ENCODE assay signal across 8 cellular contexts in genomic region chr5:169637856-169638190, GRCh38. TPM values are rescaled to one million over a fixed set of nuclear protein-coding genes. Genes with fewer than 3 reads are reported as not detected.
DNase-seq lines count a peak whose midpoint lies in the region; ATAC-seq lines count a peak whose summit lies in the region.

No MANE protein-coding gene starts in this region.

- H3K4me3 Mint-ChIP-seq in CD4-positive, alpha-beta memory T cell = peak overlapping the region; percentile 84 to 96 (median 92)
- peak overlapping the region; percentile 91 for H3K4me3 Mint-ChIP-seq in stimulated activated memory B cell treated with anti-CD40 and anti-IgM and Interleukin-4, amounts not matched to agents 10 μg/mL and 1 μg/mL and 100 μg/mL, for 72 hours

- H3K36me3 ChIP-seq in CD4-positive, alpha-beta memory T cell (ENCODE audit: insufficient read depth, low read length) = no peaks in the 10 kb centered on the region

- H3K36me3 Mint-ChIP-seq in CD4-positive, alpha-beta memory T cell = peaks cover 43 to 48% of the 10 kb centered on the region in 2 donors
- H3K36me3 Mint-ChIP-seq in stimulated activated memory B cell treated with anti-CD40 and anti-IgM and Interleukin-4, amounts not matched to agents 10 μg/mL and 1 μg/mL and 100 μg/mL, for 72 hours = peaks cover 32% of the 10 kb centered on the region

- H3K4me1 Mint-ChIP-seq in CD4-positive, alpha-beta memory T cell = peaks cover 42 to 62% (median 51%) of the 10 kb centered on the region in 4 donors
- H3K4me1 Mint-ChIP-seq in stimulated activated memory B cell treated with anti-CD40 and anti-IgM and Interleukin-4, amounts not matched to agents 10 μg/mL and 1 μg/mL and 100 μg/mL, for 72 hours = peaks cover 44% of the 10 kb centered on the region

- H3K9me3 ChIP-seq in CD4-positive, alpha-beta memory T cell (ENCODE audit: control insufficient read depth in 1 of 2, low read length in 2 of 2) = no peaks in the 10 kb centered on the region

- H3K27ac ChIP-seq in CD4-positive, alpha-beta memory T cell (ENCODE audit: low read depth, low read length) = peak overlapping the region; percentile 82
- H3K27ac ChIP-seq in layer of hippocampus (ENCODE audit: low read depth, low read length) = peak overlapping the region; percentile 18

- in situ Hi-C loops in KBM-7 (cut with MboI; ENCODE audit: low pct_unique_long_range_greater_than_20kb, low sequenced_read_pairs) = no loop called here

- peaks cover 0 to 9% (median 2%) of the 10 kb centered on the region in 8 donors for H3K9me3 Mint-ChIP-seq in CD4-positive, alpha-beta memory T cell
- H3K9me3 Mint-ChIP-seq in stimulated activated memory B cell treated with anti-CD40 and anti-IgM and Interleukin-4, amounts not matched to agents 10 μg/mL and 1 μg/mL and 100 μg/mL, for 72 hours = peaks cover 7% of the 10 kb centered on the region

- ATAC-seq in GM21515 (IDR thresholded peaks at IDR 0.05; ENCODE audit: unreplicated experiment) = peak; percentile 59
- ATAC-seq in stimulated activated memory B cell treated with anti-CD40 and anti-IgM and Interleukin-4, amounts not matched to agents 10 μg/mL and 1 μg/mL and 100 μg/mL, for 72 hours = peak; percentile 81

- H3K27me3 ChIP-seq in CD4-positive, alpha-beta memory T cell (ENCODE audit: insufficient read depth, low read length) = no peaks in the 10 kb centered on the region
- H3K27me3 ChIP-seq in layer of hippocampus (ENCODE audit: control insufficient read depth, insufficient read depth, low read length) = peaks cover 6% of the 10 kb centered on the region

- H3K4me1 ChIP-seq in CD4-positive, alpha-beta memory T cell (ENCODE audit: insufficient read depth, low read length) = peaks cover 57% of the 10 kb centered on the region

- H3K27me3 Mint-ChIP-seq in CD4-positive, alpha-beta memory T cell = no peaks in the 10 kb centered on the region
- no peaks in the 10 kb centered on the region for H3K27me3 Mint-ChIP-seq in stimulated activated memory B cell treated with anti-CD40 and anti-IgM and Interleukin-4, amounts not matched to agents 10 μg/mL and 1 μg/mL and 100 μg/mL, for 72 hours

- POLR2A ChIA-PET in CD4-positive, alpha-beta memory T cell (lab: Charles Lee; ENCODE audit: partially characterized antibody) = interaction anchor here (0.8 to 3.3 kb wide), 9 partner anchors 10 to 132 kb away, joined by 3 to 21 read pairs (median 7); partner anchors contain the start of gene SPDL1

- H3K4me3 ChIP-seq in CD4-positive, alpha-beta memory T cell (ENCODE audit: low read length in 2 of 2) = peak overlapping the region; percentile 71 to 80

- CTCF ChIA-PET in CD4-positive, alpha-beta memory T cell (lab: Charles Lee; ENCODE audit: partially characterized antibody) = interaction anchor here (0.6 to 1.7 kb wide), 4 partner anchors 10 to 216 kb away, joined by 4 to 5 read pairs (median 4); partner anchors contain the start of gene SPDL1

- DNase-seq in CD4-positive, alpha-beta memory T cell = peak; percentile 69 to 85 (median 76)
- DNase-seq in KBM-7 (peak; percentile 67), activated T-cell treated with anti-CD3 and anti-CD28 coated beads for 24 hours (ENCODE audit: low read depth) (peak; percentile 69), NCI-H1417 (lab: John Stamatoyannopoulos, UW) (no peak), 8988T (no peak)

- H3K27ac Mint-ChIP-seq in CD4-positive, alpha-beta memory T cell = peak overlapping the region; percentile 92 to 97 (median 94)
- H3K27ac Mint-ChIP-seq in stimulated activated memory B cell treated with anti-CD40 and anti-IgM and Interleukin-4, amounts not matched to agents 10 μg/mL and 1 μg/mL and 100 μg/mL, for 72 hours = peak overlapping the region; percentile 93

- intact Hi-C loops in CD4-positive, alpha-beta memory T cell (cut with micrococcal nuclease) = loop anchor here (1.0 to 2.0 kb wide), 3 partner anchors 11 to 1059 kb away; partner anchors contain the start of genes PANK3 and SPDL1

RNA-seq across cellular contexts. Expression of gene DOCK2, which starts 0.7 kb away (rescaled TPM):
- total RNA-seq in CD4-positive, alpha-beta memory T cell = 100 to 1,000 TPM; 222 to 223 TPM
- polyA plus RNA-seq in CD4-positive, alpha-beta memory T cell = 100 to 1,000 TPM in 1 of 2 donors, 10 to 100 TPM in 1; 45.8 to 103 TPM

RNA-seq across cellular contexts. Expression of gene SPDL1, which starts 54.2 kb away (rescaled TPM):
- 10 to 100 TPM; 12.0 to 12.2 TPM for total RNA-seq in CD4-positive, alpha-beta memory T cell
- polyA plus RNA-seq in CD4-positive, alpha-beta memory T cell = 1 to 10 TPM; 1.3 to 7.1 TPM

Comparison
In these comparisons a context has a peak if more than half of its experiments do, and no peak if none do; other contexts are left out.
1. DNase-seq: peak in CD4-positive, alpha-beta memory T cell (5 of 5), KBM-7 (single experiment) and activated T-cell treated with anti-CD3 and anti-CD28 coated beads for 24 hours (single experiment); none in NCI-H1417 (0 of 3) and 8988T (single experiment).